1 cellular context compared by ENCODE assay signal in the genomic region with DNA sequence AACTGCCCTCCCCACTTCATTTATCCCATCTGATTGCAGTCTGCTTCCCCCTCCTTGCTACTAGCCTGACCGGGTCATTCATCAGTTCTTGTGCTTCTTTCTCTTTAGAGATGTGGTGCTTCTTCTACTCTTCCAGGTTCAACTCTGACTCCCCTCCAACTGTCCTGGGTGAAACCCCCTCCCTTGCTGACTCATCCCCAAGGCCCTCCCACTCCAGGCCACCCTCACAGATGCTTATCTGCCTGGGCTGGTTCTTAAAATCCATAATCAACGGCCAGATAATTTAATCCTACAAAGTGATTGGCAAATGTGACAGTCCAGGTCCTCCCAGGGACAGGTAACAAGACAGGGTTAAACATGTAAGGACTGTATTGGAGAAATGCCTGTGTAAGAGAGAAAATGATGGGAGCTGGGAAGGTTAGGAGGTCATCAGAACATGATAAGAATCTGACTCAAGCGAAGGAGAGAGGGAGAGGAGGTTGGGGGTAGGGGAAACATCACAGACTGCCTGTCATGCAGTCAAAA.
TF ChIP-seq lines count a peak whose summit lies in the region.

No MANE protein-coding gene starts in this region.

TF ChIP-seq in SK-N-SH, 30 proteins besides CTCF, POLR2A, EP300 and RAD21 (continued from another document):
- no peak for TF ChIP-seq REST (IDR thresholded peaks at IDR 0.05; ENCODE audit: low read depth, low read length)
- no peak for TF ChIP-seq RFX5 (IDR thresholded peaks at IDR 0.05; ENCODE audit: low read length)
- no peak for TF ChIP-seq SMC3 (IDR thresholded peaks at IDR 0.05; ENCODE audit: low read depth, low read length)
- no peak for TF ChIP-seq TAF1 (IDR thresholded peaks at IDR 0.05; ENCODE audit: borderline replicate concordance, low read depth, low read length)
- no peak for TF ChIP-seq YY1 (IDR thresholded peaks at IDR 0.05; ENCODE audit: low read depth)
- no peak for TF ChIP-seq NRF1 (IDR thresholded peaks at IDR 0.05; ENCODE audit: low read depth, low read length)
- TF ChIP-seq MEF2A (IDR thresholded peaks at IDR 0.05; ENCODE audit: borderline replicate concordance, low read depth): no peak
- TF ChIP-seq POLR2AphosphoS5 (IDR thresholded peaks at IDR 0.05; ENCODE audit: low read depth, low read length): no peak
- no peak for TF ChIP-seq MXI1 (IDR thresholded peaks at IDR 0.05; ENCODE audit: low read depth, low read length)
- no peak for TF ChIP-seq CHD2 (IDR thresholded peaks at IDR 0.05; ENCODE audit: low read length, partially characterized antibody)
- no peak for TF ChIP-seq USF1 (IDR thresholded peaks at IDR 0.05; ENCODE audit: borderline replicate concordance, low read depth)
- TF ChIP-seq GABPA (IDR thresholded peaks at IDR 0.05; ENCODE audit: low read depth): no peak
- TF ChIP-seq NFIC (IDR thresholded peaks at IDR 0.05; ENCODE audit: borderline replicate concordance): no peak
- TF ChIP-seq IRF3 (IDR thresholded peaks at IDR 0.05; ENCODE audit: low read depth, low read length): no peak
- no peak for TF ChIP-seq RXRA (IDR thresholded peaks at IDR 0.05; ENCODE audit: borderline replicate concordance, low read depth)
- no peak for TF ChIP-seq PBX3 (IDR thresholded peaks at IDR 0.05)
- TF ChIP-seq JUND (IDR thresholded peaks at IDR 0.05): peak; percentile 31; the same call in 1 of the 2 replicates
